1 cellular context compared by ENCODE assay signal in the genomic region with DNA sequence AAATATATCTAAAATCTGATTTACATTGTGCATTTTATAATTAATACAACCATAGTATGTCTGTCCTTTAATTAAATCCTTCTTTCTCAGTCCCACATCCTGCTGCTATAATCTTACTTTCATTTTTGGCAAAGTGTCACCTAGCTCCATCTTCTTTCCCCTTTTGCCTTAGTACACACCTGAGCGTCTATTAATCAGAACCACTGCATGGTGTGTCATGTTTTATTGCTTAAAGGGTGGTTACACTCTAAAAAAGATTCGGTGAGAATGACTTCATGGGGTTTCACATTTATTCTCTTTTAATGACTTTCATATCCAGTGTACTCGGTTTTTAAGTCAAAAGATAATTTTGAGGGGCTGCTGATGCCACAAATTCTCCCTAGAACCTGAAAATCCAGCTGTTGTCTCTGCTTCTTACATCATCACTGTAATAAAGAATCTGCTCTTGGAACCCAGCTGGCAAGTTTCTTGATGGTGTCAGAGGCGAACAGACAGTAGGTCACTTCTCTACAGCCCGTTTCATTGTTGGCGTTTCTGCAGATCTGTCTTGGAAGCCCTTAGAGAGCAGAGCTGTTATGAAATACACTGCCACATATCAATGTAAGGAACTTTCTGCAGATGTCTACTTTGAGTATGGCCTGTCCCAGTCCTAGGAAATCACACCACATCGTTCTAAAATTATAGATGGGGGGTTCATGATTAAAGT.
TF ChIP-seq lines count a peak whose summit lies in the region.

No MANE protein-coding gene starts in this region.

TF ChIP-seq in HCT116, 20 proteins besides CTCF, POLR2A, EP300 and RAD21:
- no peak for TF ChIP-seq TCF7L2 (IDR thresholded peaks at IDR 0.05; ENCODE audit: borderline replicate concordance, extremely low read depth, insufficient read depth, insufficient read length)
- no peak for TF ChIP-seq MAX (IDR thresholded peaks at IDR 0.05)
- no peak for TF ChIP-seq FOSL1 (IDR thresholded peaks at IDR 0.05; ENCODE audit: low read depth)
- no peak for TF ChIP-seq EZH2 (IDR thresholded peaks at IDR 0.05)
